In the genomic region with DNA sequence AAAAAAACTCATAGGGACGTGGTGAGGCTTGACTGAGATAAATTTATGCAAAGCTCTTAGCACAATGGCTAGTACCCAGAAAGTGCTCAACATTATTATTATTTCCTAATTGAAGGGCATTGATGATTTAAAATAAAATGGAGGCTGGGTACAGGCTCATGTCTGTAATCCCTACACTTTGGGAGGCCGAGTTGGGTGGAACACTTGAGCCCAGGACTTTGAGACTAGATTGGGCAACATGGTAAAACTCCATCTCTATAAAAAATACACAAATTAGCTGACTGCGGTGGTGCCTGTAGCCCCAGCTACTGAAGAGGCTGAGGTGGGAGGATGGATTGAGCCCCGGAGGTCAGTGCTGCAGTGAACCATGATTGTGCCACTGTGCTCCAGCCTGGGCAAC, we compare ENCODE assay signal across 21 cellular contexts. TPM values are rescaled to one million over a fixed set of nuclear protein-coding genes. Genes with fewer than 3 reads are reported as not detected.
DNase-seq lines count a peak whose midpoint lies in the region; ATAC-seq and TF ChIP-seq lines count a peak whose summit lies in the region.
"Had no signal": no experiment of that assay in that cellular context is flagged by ENCODE, and none has a peak within 500 bp of the region (broad histone marks: within the 10 kb centered on the region; RNA-seq: fewer than 3 reads in every experiment).

No MANE protein-coding gene starts in this region.

- peaks cover 0 to 66% (median 9%) of the 10 kb centered on the region in 11 experiments; a peak in 11 of 22 replicates for H4K20me1 ChIP-seq in BLaER1 treated with 17β-estradiol and CSF1 and Interleukin-3, amounts not matched to agents 10 nM and 100 nM
- peaks cover 49% of the 10 kb centered on the region for H4K20me1 ChIP-seq in SK-N-SH (ENCODE audit: insufficient read depth)

- H3K27me3 Mint-ChIP-seq in activated naive CD4-positive, alpha-beta T cell treated with anti-CD3 and anti-CD28 coated beads, Interleukin-2, amount 10 ng/mL, durations not matched to agents 7 days and 5 days: no peaks in the 10 kb centered on the region
- H3K27me3 Mint-ChIP-seq in stimulated activated memory B cell treated with anti-CD40 and anti-IgM and Interleukin-4, amounts not matched to agents 10 μg/mL and 1 μg/mL and 100 μg/mL, for 72 hours: no peaks in the 10 kb centered on the region

- no peaks in the 10 kb centered on the region for H3K9me3 Mint-ChIP-seq in activated naive CD4-positive, alpha-beta T cell treated with anti-CD3 and anti-CD28 coated beads, Interleukin-2, amount 10 ng/mL, durations not matched to agents 7 days and 5 days
- no peaks in the 10 kb centered on the region for H3K9me3 Mint-ChIP-seq in stimulated activated memory B cell treated with anti-CD40 and anti-IgM and Interleukin-4, amounts not matched to agents 10 μg/mL and 1 μg/mL and 100 μg/mL, for 72 hours
- H3K9me3 Mint-ChIP-seq: H9 had no signal

- H3K4me1 Mint-ChIP-seq in activated naive CD4-positive, alpha-beta T cell treated with anti-CD3 and anti-CD28 coated beads, Interleukin-2, amount 10 ng/mL, durations not matched to agents 7 days and 5 days: peaks cover 78% of the 10 kb centered on the region
- H3K4me1 Mint-ChIP-seq in stimulated activated memory B cell treated with anti-CD40 and anti-IgM and Interleukin-4, amounts not matched to agents 10 μg/mL and 1 μg/mL and 100 μg/mL, for 72 hours: peaks cover 72% of the 10 kb centered on the region

- no peak for DNase-seq in activated naive CD4-positive, alpha-beta T cell treated with anti-CD3 and anti-CD28 coated beads, Interleukin-2, amount 10 ng/mL, durations not matched to agents 7 days and 5 days
- DNase-seq in activated naive CD4-positive, alpha-beta T cell treated with Interleukin-2 at 50 U/mL for 16 hours: no peak
- no peak for DNase-seq in NCI-H187 treated with DMSO at 0.1 percent for 48 hours (lab: John Stamatoyannopoulos, UW)
- no peak for DNase-seq in SK-N-SH
- DNase-seq: DMS79; H9; NCI-H1105 treated with DMSO at 0.1 percent for 48 hours; NCI-H2081; NCI-H2171; NCI-H345; NCI-H774; NK-92 treated with Interleukin-12 subunit alpha and Interleukin-12 subunit beta, amount 100 ng/mL, for 24 hours; Peyer's patch had no signal

- H3K4me3 ChIP-seq in BLaER1 treated with 17β-estradiol and CSF1 and Interleukin-3, amounts not matched to agents 10 nM and 100 nM: no peak overlapping the region
- no peak overlapping the region for H3K4me3 ChIP-seq in SK-N-SH (ENCODE audit: low read depth in 2 of 2, low read length in 1 of 2)
- H3K4me3 ChIP-seq: GM12878, GM23248, Peyer's patch had no signal

- H2AFZ ChIP-seq in SK-N-SH (ENCODE audit: low read depth): no peak overlapping the region
- H2AFZ ChIP-seq: GM23248 had no signal

- peak overlapping the region; percentile 28 for H3K27ac Mint-ChIP-seq in activated naive CD4-positive, alpha-beta T cell treated with anti-CD3 and anti-CD28 coated beads, Interleukin-2, amount 10 ng/mL, durations not matched to agents 7 days and 5 days
- peak overlapping the region; percentile 22 for H3K27ac Mint-ChIP-seq in stimulated activated memory B cell treated with anti-CD40 and anti-IgM and Interleukin-4, amounts not matched to agents 10 μg/mL and 1 μg/mL and 100 μg/mL, for 72 hours

- 0 out of 22 replicates have a peak, but pooled peaks cover 0 to 3% (median 0%) of the 10 kb centered on the region in 11 experiments for H3K36me3 ChIP-seq in BLaER1 treated with 17β-estradiol and CSF1 and Interleukin-3, amounts not matched to agents 10 nM and 100 nM
- H3K36me3 ChIP-seq in SK-N-SH (replicated peaks in 1 of 2; ENCODE audit: control insufficient read depth in 1 of 2, insufficient read depth in 2 of 2, low read length in 1 of 2): no peaks in the 10 kb centered on the region
- H3K36me3 ChIP-seq: Peyer's patch had no signal

- no peaks in the 10 kb centered on the region for H3K9me2 ChIP-seq in SK-N-SH

- H3K79me2 ChIP-seq in SK-N-SH (ENCODE audit: insufficient read depth): peaks cover 95% of the 10 kb centered on the region

- no peak for TF ChIP-seq EP300 in SK-N-SH (IDR thresholded peaks at IDR 0.05; ENCODE audit: borderline replicate concordance in 1 of 2, low read depth in 1 of 2, low read length in 1 of 2)

- H3F3A ChIP-seq in SK-N-SH (replicated peaks; ENCODE audit: insufficient read depth): no peaks in the 10 kb centered on the region

- peak overlapping the region; percentile 39 to 97 (median 85); a peak in 20 of 22 replicates for H3K4me2 ChIP-seq in BLaER1 treated with 17β-estradiol and CSF1 and Interleukin-3, amounts not matched to agents 10 nM and 100 nM
- H3K4me2 ChIP-seq in SK-N-SH: no peak overlapping the region
- H3K4me2 ChIP-seq: KMS-11 had no signal

- no peak overlapping the region for H3K9ac ChIP-seq in BLaER1 treated with 17β-estradiol and CSF1 and Interleukin-3, amounts not matched to agents 10 nM and 100 nM
- no peak overlapping the region for H3K9ac ChIP-seq in SK-N-SH
- H3K9ac ChIP-seq: GM23248, KMS-11 had no signal

- no peaks in the 10 kb centered on the region for H3K9me3 ChIP-seq in BLaER1 treated with 17β-estradiol and CSF1 and Interleukin-3, amounts not matched to agents 10 nM and 100 nM (replicated peaks in 1 of 11)
- H3K9me3 ChIP-seq in SK-N-SH: no peaks in the 10 kb centered on the region
- H3K9me3 ChIP-seq: Peyer's patch had no signal

- 100% methylated on average over 4 of the region's 4 CpGs for WGBS in SK-N-SH (ENCODE audit: low lambda C conversion rate)

- no peak for TF ChIP-seq CTCF in VCaP (conservative IDR thresholded peaks at IDR 0.05)
- TF ChIP-seq CTCF in SK-N-SH (IDR thresholded peaks at IDR 0.05): no peak

- H3K4me3 Mint-ChIP-seq in activated naive CD4-positive, alpha-beta T cell treated with anti-CD3 and anti-CD28 coated beads, Interleukin-2, amount 10 ng/mL, durations not matched to agents 7 days and 5 days: no peak overlapping the region
- no peak overlapping the region for H3K4me3 Mint-ChIP-seq in stimulated activated memory B cell treated with anti-CD40 and anti-IgM and Interleukin-4, amounts not matched to agents 10 μg/mL and 1 μg/mL and 100 μg/mL, for 72 hours
- H3K4me3 Mint-ChIP-seq: H9 had no signal

- peaks cover 89 to 98% (median 93%) of the 10 kb centered on the region in 10 experiments for H3K4me1 ChIP-seq in BLaER1 treated with 17β-estradiol and CSF1 and Interleukin-3, amounts not matched to agents 10 nM and 100 nM
- H3K4me1 ChIP-seq in SK-N-SH (ENCODE audit: control insufficient read depth in 1 of 2, insufficient read depth in 2 of 2, low read depth in 1 of 2, low read length in 1 of 2): peaks cover 8 to 20% of the 10 kb centered on the region in 2 experiments; a peak in 2 of 4 replicates

- H3K27ac ChIP-seq in BLaER1 treated with 17β-estradiol and CSF1 and Interleukin-3, amounts not matched to agents 10 nM and 100 nM: peak overlapping the region in 3 of 11 experiments; percentile 31 to 94 (median 94); a peak in 2 of 22 replicates
- H3K27ac ChIP-seq in VCaP (peak overlapping the region; percentile 88; the same call in 1 of the 2 replicates), SK-N-SH (ENCODE audit: low read depth in 2 of 2, low read length in 1 of 2) (no peak overlapping the region)
- H3K27ac ChIP-seq: 22Rv1, GM23248, KMS-11, Peyer's patch had no signal

- TF ChIP-seq RAD21 in SK-N-SH (IDR thresholded peaks at IDR 0.05; ENCODE audit: low read length): no peak

- POLR2A ChIA-PET in SK-N-SH (lab: Yijun Ruan, JAX): no interaction called here

- no peaks in the 10 kb centered on the region for H3K27me3 ChIP-seq in BLaER1 treated with 17β-estradiol and CSF1 and Interleukin-3, amounts not matched to agents 10 nM and 100 nM
- H3K27me3 ChIP-seq in SK-N-SH (ENCODE audit: insufficient read depth): no peaks in the 10 kb centered on the region
- H3K27me3 ChIP-seq: Peyer's patch had no signal

- CTCF ChIA-PET in activated naive CD4-positive, alpha-beta T cell treated with anti-CD3 and anti-CD28 coated beads, Interleukin-2, amount 10 ng/mL, durations not matched to agents 7 days and 5 days (lab: Charles Lee): interaction anchor here (1.1 to 1.3 kb wide), 2 partner anchors 23 to 51 kb away, joined by 4 to 8 read pairs; partner anchors contain the start of gene LRCH1
- CTCF ChIA-PET in SK-N-SH (lab: Yijun Ruan, JAX): interaction anchor here (0.7 to 3.9 kb wide), 9 partner anchors 10 to 119 kb away, joined by 3 to 19 read pairs (median 4); no protein-coding TSS in a partner anchor

- ATAC-seq in stimulated activated memory B cell treated with anti-CD40 and anti-IgM and Interleukin-4, amounts not matched to agents 10 μg/mL and 1 μg/mL and 100 μg/mL, for 72 hours: no peak
- ATAC-seq in esophagus mucosa: no peak
- ATAC-seq: GM12878 had no signal

- H3K36me3 Mint-ChIP-seq in activated naive CD4-positive, alpha-beta T cell treated with anti-CD3 and anti-CD28 coated beads, Interleukin-2, amount 10 ng/mL, durations not matched to agents 7 days and 5 days: peaks cover 21% of the 10 kb centered on the region
- no peaks in the 10 kb centered on the region for H3K36me3 Mint-ChIP-seq in stimulated activated memory B cell treated with anti-CD40 and anti-IgM and Interleukin-4, amounts not matched to agents 10 μg/mL and 1 μg/mL and 100 μg/mL, for 72 hours

TF ChIP-seq in SK-N-SH, 30 proteins besides CTCF, POLR2A, EP300 and RAD21 (continues in another document):
- TF ChIP-seq, protein P1, sequence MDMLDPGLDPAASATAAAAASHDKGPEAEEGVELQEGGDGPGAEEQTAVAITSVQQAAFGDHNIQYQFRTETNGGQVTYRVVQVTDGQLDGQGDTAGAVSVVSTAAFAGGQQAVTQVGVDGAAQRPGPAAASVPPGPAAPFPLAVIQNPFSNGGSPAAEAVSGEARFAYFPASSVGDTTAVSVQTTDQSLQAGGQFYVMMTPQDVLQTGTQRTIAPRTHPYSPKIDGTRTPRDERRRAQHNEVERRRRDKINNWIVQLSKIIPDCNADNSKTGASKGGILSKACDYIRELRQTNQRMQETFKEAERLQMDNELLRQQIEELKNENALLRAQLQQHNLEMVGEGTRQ (IDR thresholded peaks at IDR 0.05; ENCODE audit: borderline replicate concordance, low read depth, low read length): no peak
- no peak for TF ChIP-seq EZH2phosphoT487 (IDR thresholded peaks at IDR 0.05; ENCODE audit: borderline replicate concordance, low read depth)
- TF ChIP-seq NFIC (IDR thresholded peaks at IDR 0.05; ENCODE audit: borderline replicate concordance): no peak
- TF ChIP-seq CHD2 (IDR thresholded peaks at IDR 0.05; ENCODE audit: low read length, partially characterized antibody): no peak
- TF ChIP-seq TEAD4 (IDR thresholded peaks at IDR 0.05; ENCODE audit: borderline replicate concordance, insufficient read depth): no peak
- TF ChIP-seq, protein P2, sequence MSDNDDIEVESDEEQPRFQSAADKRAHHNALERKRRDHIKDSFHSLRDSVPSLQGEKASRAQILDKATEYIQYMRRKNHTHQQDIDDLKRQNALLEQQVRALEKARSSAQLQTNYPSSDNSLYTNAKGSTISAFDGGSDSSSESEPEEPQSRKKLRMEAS (IDR thresholded peaks at IDR 0.05; ENCODE audit: low read depth): no peak
- TF ChIP-seq FOXJ3 (CRISPR knock-in tag; IDR thresholded peaks at IDR 0.05): no peak
- TF ChIP-seq RCOR1 (IDR thresholded peaks at IDR 0.05; ENCODE audit: low read length): no peak

RNA-seq across cellular contexts. Expression of gene LRCH1, which starts 49.6 kb away (rescaled TPM):
- total RNA-seq in esophagus mucosa: 7.0 TPM
- polyA plus RNA-seq in SK-N-SH (2012; rRNA removed): 5.5 and 7.8 TPM in 2 replicates
- polyA plus RNA-seq in SK-N-SH (2012; cell fraction: cytosol; rRNA removed): 6.8 and 7.0 TPM in 2 replicates
- 5.0 and 9.5 TPM in 2 replicates for polyA plus RNA-seq in SK-N-SH (2012; cell fraction: nucleus; rRNA removed)
